ENCODE assay signal across 25 cellular contexts in genomic region chr22:42243802-42244060, GRCh38.
"Had no signal": no experiment of that assay in that cellular context is flagged by ENCODE, and none has a peak within 500 bp of the region (broad histone marks: within the 10 kb centered on the region; RNA-seq: fewer than 3 reads in every experiment).

No MANE protein-coding gene starts in this region.

- H3K4me3 Mint-ChIP-seq: activated B cell treated with CpG ODN at 0.5 μM for 24 hours; activated naive CD8-positive, alpha-beta T cell treated with anti-CD3 and anti-CD28 coated beads, Interleukin-2, amount 10 ng/mL, durations not matched to agents 7 days and 5 days; brain; naive thymus-derived CD8-positive, alpha-beta T cell; neural crest cell; stimulated activated memory B cell treated with anti-CD40 and anti-IgM and Interleukin-4, amounts not matched to agents 10 μg/mL and 1 μg/mL and 100 μg/mL, for 72 hours had no signal

- H3K9me3 Mint-ChIP-seq: activated B cell treated with CpG ODN at 0.5 μM for 24 hours; activated naive CD8-positive, alpha-beta T cell treated with anti-CD3 and anti-CD28 coated beads, Interleukin-2, amount 10 ng/mL, durations not matched to agents 7 days and 5 days; naive thymus-derived CD8-positive, alpha-beta T cell; neural crest cell had no signal

- H3K9me3 ChIP-seq: ascending aorta, left lung, lower lobe of right lung, psoas muscle, sigmoid colon, suprapubic skin, tibial artery had no signal

- H2AFZ ChIP-seq: parathyroid adenoma had no signal

- H3K4me3 ChIP-seq: ascending aorta, cardiac muscle cell, coronary artery, dorsolateral prefrontal cortex, left lung, lower lobe of right lung, psoas muscle, sigmoid colon, suprapubic skin, tibial artery had no signal

- H3K27ac ChIP-seq: ascending aorta, cardiac muscle cell, coronary artery, dorsolateral prefrontal cortex, left lung, lower lobe of right lung, parathyroid adenoma, psoas muscle, sigmoid colon, suprapubic skin, tibial artery had no signal

- DNase-seq: activated B cell treated with CpG ODN at 0.5 μM for 24 hours; activated CD4-positive, alpha-beta T cell treated with anti-CD3 and anti-CD28 coated beads, Interleukin-2, amount 50 U/mL, for 4 hours; activated naive CD4-positive, alpha-beta T cell treated with Interleukin-2 at 50 U/mL for 16 hours; activated naive CD8-positive, alpha-beta T cell treated with anti-CD3 and anti-CD28 coated beads, Interleukin-2, amount 10 ng/mL, durations not matched to agents 7 days and 5 days; dorsolateral prefrontal cortex; effector memory CD4-positive, alpha-beta T cell; left lung; lower lobe of right lung; mesenchymal stem cell; naive thymus-derived CD8-positive, alpha-beta T cell; occipital lobe; psoas muscle; sigmoid colon; small intestine; stimulated activated CD4-positive, alpha-beta T cell treated with anti-CD3 and anti-CD28 coated beads, Interleukin-4, amount 100 ng/mL, for 24 hours; T-helper 2 cell; tibial artery had no signal

- H3K36me3 ChIP-seq: ascending aorta, cardiac muscle cell, lower lobe of right lung, sigmoid colon, suprapubic skin, tibial artery had no signal

- H3K4me1 Mint-ChIP-seq: brain, neural crest cell had no signal

- ATAC-seq: left lung; lower lobe of right lung; naive thymus-derived CD8-positive, alpha-beta T cell; psoas muscle; stimulated activated memory B cell treated with anti-CD40 and anti-IgM and Interleukin-4, amounts not matched to agents 10 μg/mL and 1 μg/mL and 100 μg/mL, for 72 hours had no signal

- H3K4me1 ChIP-seq: ascending aorta, left lung, lower lobe of right lung, parathyroid adenoma, psoas muscle, sigmoid colon, tibial artery had no signal

- H3K27me3 ChIP-seq: ascending aorta, cardiac muscle cell, dorsolateral prefrontal cortex, left lung, sigmoid colon, suprapubic skin, tibial artery had no signal

- H3K9ac ChIP-seq: parathyroid adenoma had no signal

- H3K27ac Mint-ChIP-seq: activated B cell treated with CpG ODN at 0.5 μM for 24 hours; activated naive CD8-positive, alpha-beta T cell treated with anti-CD3 and anti-CD28 coated beads, Interleukin-2, amount 10 ng/mL, durations not matched to agents 7 days and 5 days; brain; stimulated activated memory B cell treated with anti-CD40 and anti-IgM and Interleukin-4, amounts not matched to agents 10 μg/mL and 1 μg/mL and 100 μg/mL, for 72 hours had no signal

- H3K27me3 Mint-ChIP-seq: activated B cell treated with CpG ODN at 0.5 μM for 24 hours; activated naive CD8-positive, alpha-beta T cell treated with anti-CD3 and anti-CD28 coated beads, Interleukin-2, amount 10 ng/mL, durations not matched to agents 7 days and 5 days; brain; naive thymus-derived CD8-positive, alpha-beta T cell; stimulated activated memory B cell treated with anti-CD40 and anti-IgM and Interleukin-4, amounts not matched to agents 10 μg/mL and 1 μg/mL and 100 μg/mL, for 72 hours had no signal
